8 cellular contexts compared by ENCODE assay signal in genomic region chr3:38345879-38346583, GRCh38. TPM values are rescaled to one million over a fixed set of nuclear protein-coding genes. Genes with fewer than 3 reads are reported as not detected.
DNase-seq lines count a peak whose midpoint lies in the region; ATAC-seq and TF ChIP-seq lines count a peak whose summit lies in the region.

No MANE protein-coding gene starts in this region.

- no peaks in the 10 kb centered on the region for H3K9me3 ChIP-seq in breast epithelium

- peak overlapping the region; percentile 18 to 80 for H3K27ac Mint-ChIP-seq in natural killer cell

- no peaks in the 10 kb centered on the region for H3K36me3 Mint-ChIP-seq in natural killer cell

- H3K4me3 Mint-ChIP-seq in natural killer cell: peak overlapping the region; percentile 85

- no peaks in the 10 kb centered on the region for H3K27me3 ChIP-seq in breast epithelium

- peaks cover 0 to 10% of the 10 kb centered on the region in 2 donors for H3K4me1 Mint-ChIP-seq in natural killer cell

- peaks cover 3 to 6% of the 10 kb centered on the region in 2 donors for H3K4me1 ChIP-seq in breast epithelium

- DNase-seq in breast epithelium (ENCODE audit: low spot score in 2 of 2) (no peak), natural killer cell (no peak), NCI-H2171 treated with DMSO at 0.1 percent for 48 hours (lab: John Stamatoyannopoulos, UW) (no peak), putamen (ENCODE audit: low spot score) (no peak), NCI-H2227 treated with DMSO at 0.1 percent for 48 hours (lab: John Stamatoyannopoulos, UW) (no peak)

- H3K4me3 ChIP-seq in breast epithelium: peak overlapping the region; percentile 66 to 98 (median 83)

- intact Hi-C loops in breast epithelium (cut with DNase I; ENCODE audit: low total_unique reads) (loop anchor here (10.0 kb wide), 1 partner anchor 129 kb away; no protein-coding TSS in a partner anchor), natural killer cell (cut with micrococcal nuclease) (loop anchor here (2.0 kb wide), 1 partner anchor 135 kb away; no protein-coding TSS in a partner anchor)

- H3K9me3 Mint-ChIP-seq in natural killer cell: no peaks in the 10 kb centered on the region

- no peaks in the 10 kb centered on the region for H3K36me3 ChIP-seq in breast epithelium

- no peak for TF ChIP-seq CTCF in breast epithelium (IDR thresholded peaks at IDR 0.05)
- TF ChIP-seq CTCF in natural killer cell (IDR thresholded peaks at IDR 0.05): no peak

- H3K27ac ChIP-seq in breast epithelium: peak overlapping the region; percentile 55 to 82

- H3K27me3 Mint-ChIP-seq in natural killer cell (ENCODE audit: low read depth in 2 of 2): peaks cover 0 to 5% of the 10 kb centered on the region in 2 donors

- peak; percentile 11 for ATAC-seq in GM18520 (IDR thresholded peaks at IDR 0.05; ENCODE audit: unreplicated experiment)
- ATAC-seq in HG03135 (IDR thresholded peaks at IDR 0.05; ENCODE audit: unreplicated experiment): peak; percentile 33
- peak; percentile 16 to 40 (median 23) for ATAC-seq in natural killer cell
- no peak for ATAC-seq in HG03342 (IDR thresholded peaks at IDR 0.05; ENCODE audit: unreplicated experiment)

- TF ChIP-seq POLR2A in breast epithelium (IDR thresholded peaks at IDR 0.05): no peak

RNA-seq across cellular contexts. Expression of gene XYLB, which starts 0.6 kb away (rescaled TPM):
- total RNA-seq in breast epithelium (1 to 10 TPM; 5.2 to 7.9 (median 6.7) TPM), natural killer cell (1 to 10 TPM; 1.6 to 3.7 (median 2.4) TPM)
